Comparison of ENCODE assay signal across 8 cellular contexts in genomic region chr4:153465145-153465544, GRCh38. TPM values are rescaled to one million over a fixed set of nuclear protein-coding genes. Genes with fewer than 3 reads are reported as not detected.
DNase-seq lines count a peak whose midpoint lies in the region; ATAC-seq and TF ChIP-seq lines count a peak whose summit lies in the region.

No MANE protein-coding gene starts in this region.

- peak overlapping the region; percentile 88 for H3K4me2 ChIP-seq in SU-DHL-6 (ENCODE audit: low read depth, low read length, poor library complexity, severe bottlenecking)

- TF ChIP-seq POLR2A in gastroesophageal sphincter (IDR thresholded peaks at IDR 0.05), result no peak

- peaks cover 36% of the 10 kb centered on the region for H3K79me2 ChIP-seq in SU-DHL-6 (ENCODE audit: insufficient read depth, low read length)

- H3K9ac ChIP-seq in SU-DHL-6 (ENCODE audit: low read length), result peak overlapping the region; percentile 98

- peaks cover 4 to 49% (median 14%) of the 10 kb centered on the region in 3 donors for H3K4me1 ChIP-seq in gastroesophageal sphincter

- no peak for TF ChIP-seq EP300 in gastroesophageal sphincter (IDR thresholded peaks at IDR 0.05)

- peak overlapping the region; percentile 88 for H3K4me3 Mint-ChIP-seq in stimulated activated effector memory CD8-positive, alpha-beta T cell treated with anti-CD3 and anti-CD28 coated beads, Interleukin-12 subunit alpha, Interleukin-12 subunit beta, amount 100 ng/mL, for 72 hours

- no peaks in the 10 kb centered on the region for H3K27me3 ChIP-seq in SU-DHL-6 (ENCODE audit: low read length)
- H3K27me3 ChIP-seq in gastroesophageal sphincter, result no peaks in the 10 kb centered on the region

- no peaks in the 10 kb centered on the region for H3K9me3 Mint-ChIP-seq in stimulated activated effector memory CD8-positive, alpha-beta T cell treated with anti-CD3 and anti-CD28 coated beads, Interleukin-12 subunit alpha, Interleukin-12 subunit beta, amount 100 ng/mL, for 72 hours

- TF ChIP-seq CTCF in SU-DHL-6 (IDR thresholded peaks at IDR 0.05; ENCODE audit: insufficient read depth, low read length, poor library complexity, severe bottlenecking) (no peak), gastroesophageal sphincter (IDR thresholded peaks at IDR 0.05) (no peak)

- H3F3A ChIP-seq in SU-DHL-6 (ENCODE audit: insufficient read depth), result peaks cover 51% of the 10 kb centered on the region

- H3K4me3 ChIP-seq in SU-DHL-6 (ENCODE audit: insufficient read depth, low read length, poor library complexity, severe bottlenecking) (peak overlapping the region; percentile 66), gastroesophageal sphincter (peak overlapping the region; percentile 69 to 80)

- H3K36me3 Mint-ChIP-seq in stimulated activated effector memory CD8-positive, alpha-beta T cell treated with anti-CD3 and anti-CD28 coated beads, Interleukin-12 subunit alpha, Interleukin-12 subunit beta, amount 100 ng/mL, for 72 hours, result peaks cover 25% of the 10 kb centered on the region

- H3K4me1 Mint-ChIP-seq in stimulated activated effector memory CD8-positive, alpha-beta T cell treated with anti-CD3 and anti-CD28 coated beads, Interleukin-12 subunit alpha, Interleukin-12 subunit beta, amount 100 ng/mL, for 72 hours, result peaks cover 40% of the 10 kb centered on the region

- peaks cover 19% of the 10 kb centered on the region; the same call in 1 of the 2 replicates for H3K36me3 ChIP-seq in SU-DHL-6 (ENCODE audit: low read length)
- no peaks in the 10 kb centered on the region for H3K36me3 ChIP-seq in gastroesophageal sphincter

- H2AFZ ChIP-seq in SU-DHL-6 (ENCODE audit: low read depth, low read length, severe bottlenecking), result peak overlapping the region; percentile 72

- peak overlapping the region; percentile 43 for H3K27ac Mint-ChIP-seq in stimulated activated effector memory CD8-positive, alpha-beta T cell treated with anti-CD3 and anti-CD28 coated beads, Interleukin-12 subunit alpha, Interleukin-12 subunit beta, amount 100 ng/mL, for 72 hours

- H3K9me2 ChIP-seq in SU-DHL-6 (replicated peaks; ENCODE audit: insufficient read depth, low read length), result no peaks in the 10 kb centered on the region

- ATAC-seq in gastroesophageal sphincter, result no peak
- no peak for ATAC-seq in stimulated activated effector memory CD8-positive, alpha-beta T cell treated with anti-CD3 and anti-CD28 coated beads, Interleukin-12 subunit alpha, Interleukin-12 subunit beta, amount 100 ng/mL, for 72 hours
- no peak for ATAC-seq in GM21528 (IDR thresholded peaks at IDR 0.05; ENCODE audit: low FRiP score, unreplicated experiment)

- H4K20me1 ChIP-seq in SU-DHL-6 (ENCODE audit: low read depth, low read length), result peaks cover 20% of the 10 kb centered on the region

- no peaks in the 10 kb centered on the region for H3K9me3 ChIP-seq in SU-DHL-6 (ENCODE audit: insufficient read depth, low read length)
- no peaks in the 10 kb centered on the region for H3K9me3 ChIP-seq in gastroesophageal sphincter

- H3K27ac ChIP-seq in SU-DHL-6 (ENCODE audit: low read depth, low read length) (peak overlapping the region; percentile 86), gastroesophageal sphincter (peak overlapping the region; percentile 11 to 92 (median 87))

- peak; percentile 18 for DNase-seq in NCI-H748 (lab: John Stamatoyannopoulos, UW; ENCODE audit: unreplicated experiment)
- no peak for DNase-seq in NCI-H748 treated with DMSO at 0.1 percent for 48 hours (lab: John Stamatoyannopoulos, UW)
- no peak for DNase-seq in stimulated activated effector memory CD8-positive, alpha-beta T cell treated with anti-CD3 and anti-CD28 coated beads, Interleukin-12 subunit alpha, Interleukin-12 subunit beta, amount 100 ng/mL, for 72 hours (ENCODE audit: low spot score in 2 of 2)
- no peak for DNase-seq in activated CD8-positive, alpha-beta memory T cell treated with anti-CD3 and anti-CD28 coated beads, Interleukin-2, amount 50 U/mL, for 4 hours
- DNase-seq in hepatic stellate cell (ENCODE audit: low spot score), result no peak

- WGBS in gastroesophageal sphincter (ENCODE audit: low coverage in 1 of 2), 2 donors, result 38 to 46% methylated on average over 4 of the region's 4 CpGs

RNA-seq across cellular contexts. Expression of gene TMEM131L, which starts 1.0 kb away (rescaled TPM):
- 10 to 100 TPM; 14.2 to 24.0 (median 18.4) TPM for total RNA-seq in gastroesophageal sphincter
